Comparison of ENCODE assay signal across 1 cellular context in the genomic region with DNA sequence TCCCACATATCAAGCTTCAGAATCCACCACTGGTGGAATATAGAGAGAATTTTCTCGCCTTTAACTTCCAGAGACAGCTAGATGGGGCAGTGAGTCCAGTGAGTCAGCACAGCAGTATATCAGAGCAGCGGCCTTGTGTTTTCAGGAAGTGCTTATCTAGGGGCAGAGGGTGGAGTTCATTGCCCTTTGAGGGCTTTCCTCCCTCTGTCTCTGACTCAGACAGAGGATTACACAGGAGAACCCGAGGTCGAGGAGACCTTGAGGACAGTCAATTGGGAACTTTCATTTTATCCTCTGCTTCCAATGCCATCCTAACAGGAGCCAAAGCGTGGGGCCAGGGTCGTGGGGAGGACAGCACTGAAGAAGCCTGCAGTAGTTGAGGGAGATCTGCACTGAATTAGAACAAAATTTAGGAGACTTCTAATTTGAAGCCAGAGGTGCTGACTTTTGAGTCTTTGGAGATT.
TF ChIP-seq lines count a peak whose summit lies in the region.

No MANE protein-coding gene starts in this region.

TF ChIP-seq in HepG2, 621 proteins besides CTCF, POLR2A, EP300 and RAD21 (continued from another document):
- TF ChIP-seq, protein P1, sequence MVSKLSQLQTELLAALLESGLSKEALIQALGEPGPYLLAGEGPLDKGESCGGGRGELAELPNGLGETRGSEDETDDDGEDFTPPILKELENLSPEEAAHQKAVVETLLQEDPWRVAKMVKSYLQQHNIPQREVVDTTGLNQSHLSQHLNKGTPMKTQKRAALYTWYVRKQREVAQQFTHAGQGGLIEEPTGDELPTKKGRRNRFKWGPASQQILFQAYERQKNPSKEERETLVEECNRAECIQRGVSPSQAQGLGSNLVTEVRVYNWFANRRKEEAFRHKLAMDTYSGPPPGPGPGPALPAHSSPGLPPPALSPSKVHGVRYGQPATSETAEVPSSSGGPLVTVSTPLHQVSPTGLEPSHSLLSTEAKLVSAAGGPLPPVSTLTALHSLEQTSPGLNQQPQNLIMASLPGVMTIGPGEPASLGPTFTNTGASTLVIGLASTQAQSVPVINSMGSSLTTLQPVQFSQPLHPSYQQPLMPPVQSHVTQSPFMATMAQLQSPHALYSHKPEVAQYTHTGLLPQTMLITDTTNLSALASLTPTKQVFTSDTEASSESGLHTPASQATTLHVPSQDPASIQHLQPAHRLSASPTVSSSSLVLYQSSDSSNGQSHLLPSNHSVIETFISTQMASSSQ (IDR thresholded peaks at IDR 0.05; ENCODE audit: low read depth), result peak; percentile 72
- TF ChIP-seq, protein P1 (CRISPR knock-in tag; IDR thresholded peaks at IDR 0.05; ENCODE audit: borderline replicate concordance), result peak; percentile 87; the same call in 1 of the 2 replicates
- TF ChIP-seq FOXK1 (CRISPR knock-in tag; IDR thresholded peaks at IDR 0.05; ENCODE audit: borderline replicate concordance, low read depth) (peak; percentile 95), THAP11 (CRISPR knock-in tag; IDR thresholded peaks at IDR 0.05) (peak; percentile 73), SNRNP70 (IDR thresholded peaks at IDR 0.05; ENCODE audit: low read depth, low read length) (no peak), ZFP36L1 (CRISPR knock-in tag; IDR thresholded peaks at IDR 0.05) (no peak), CCDC6 (CRISPR knock-in tag; IDR thresholded peaks at IDR 0.05) (no peak)
- TF ChIP-seq, protein P2, sequence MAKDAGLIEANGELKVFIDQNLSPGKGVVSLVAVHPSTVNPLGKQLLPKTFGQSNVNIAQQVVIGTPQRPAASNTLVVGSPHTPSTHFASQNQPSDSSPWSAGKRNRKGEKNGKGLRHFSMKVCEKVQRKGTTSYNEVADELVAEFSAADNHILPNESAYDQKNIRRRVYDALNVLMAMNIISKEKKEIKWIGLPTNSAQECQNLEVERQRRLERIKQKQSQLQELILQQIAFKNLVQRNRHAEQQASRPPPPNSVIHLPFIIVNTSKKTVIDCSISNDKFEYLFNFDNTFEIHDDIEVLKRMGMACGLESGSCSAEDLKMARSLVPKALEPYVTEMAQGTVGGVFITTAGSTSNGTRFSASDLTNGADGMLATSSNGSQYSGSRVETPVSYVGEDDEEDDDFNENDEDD (CRISPR knock-in tag; IDR thresholded peaks at IDR 0.05; ENCODE audit: borderline replicate concordance), result peak; percentile 32; the same call in 1 of the 2 replicates
